ENCODE assay signal across 8 cellular contexts in genomic region chr2:97589598-97590510, GRCh38. TPM values are rescaled to one million over a fixed set of nuclear protein-coding genes. Genes with fewer than 3 reads are reported as not detected.
DNase-seq lines count a peak whose midpoint lies in the region; ATAC-seq, FAIRE-seq and TF ChIP-seq lines count a peak whose summit lies in the region.
"Not testable (repeated sequence)": the region's sequence is repeated elsewhere in the genome, so short reads cannot be mapped to it uniquely, and the experiment has no call there.

TSS of gene ANKRD36B (minus strand) at chr2:97589877. CDS start at chr2:97589685, 192 bp downstream.

- POLR2A ChIA-PET in MCF 10A (lab: Yijun Ruan, JAX), result interaction anchor here (2.3 to 2.9 kb wide), 3 partner anchors 56 to 108 kb away, joined by 17 to 41 read pairs (median 31); partner anchors contain the start of genes ACTR1B and COX5B

- H3K27ac Mint-ChIP-seq in MCF 10A (ENCODE audit: low read depth, unreplicated experiment), result peak within 1 kb of the TSS; percentile 80
- H3K27ac Mint-ChIP-seq in stimulated activated naive CD8-positive, alpha-beta T cell treated with anti-CD3 and anti-CD28 coated beads, Interleukin-15, amount 100 ng/mL, for 72 hours, result peak within 1 kb of the TSS; percentile 97 to 99

- H3K36me3 Mint-ChIP-seq in MCF 10A (ENCODE audit: insufficient read depth, unreplicated experiment), result not testable (repeated sequence)

- H3K4me1 ChIP-seq in right atrium auricular region, pancreas: not testable (repeated sequence)

- peak; percentile 75 for DNase-seq in Daoy (ENCODE audit: low read depth)
- DNase-seq in HT1080 (ENCODE audit: low read depth), result peak; percentile 36
- DNase-seq in activated CD4-positive, alpha-beta T cell treated with anti-CD3 and anti-CD28 coated beads for 1 hour, result peak; percentile 58
- peak; percentile 69 for DNase-seq in MCF 10A (ENCODE audit: unreplicated experiment)
- DNase-seq in right atrium auricular region (ENCODE audit: low spot score), result peak; percentile 70
- peak; percentile 61 to 93 (median 76) for DNase-seq in pancreas
- peak; percentile 66 to 80 for DNase-seq in stimulated activated naive CD8-positive, alpha-beta T cell treated with anti-CD3 and anti-CD28 coated beads, Interleukin-15, amount 100 ng/mL, for 72 hours

- H3K4me3 Mint-ChIP-seq in MCF 10A (ENCODE audit: unreplicated experiment), result peak within 1 kb of the TSS; percentile 93
- peak within 1 kb of the TSS; percentile 99 for H3K4me3 Mint-ChIP-seq in stimulated activated naive CD8-positive, alpha-beta T cell treated with anti-CD3 and anti-CD28 coated beads, Interleukin-15, amount 100 ng/mL, for 72 hours

- H3K36me3 ChIP-seq in right atrium auricular region, pancreas: not testable (repeated sequence)

- TF ChIP-seq CTCF in MCF 10A (IDR thresholded peaks at IDR 0.05; ENCODE audit: unreplicated experiment); right atrium auricular region (IDR thresholded peaks at IDR 0.05); pancreas (IDR thresholded peaks at IDR 0.05): not testable (repeated sequence)

- intact Hi-C loops in MCF 10A (cut with micrococcal nuclease) (loop anchor here (1.0 kb wide), 1 partner anchor 107 kb away; no protein-coding TSS in a partner anchor), pancreas (cut with DNase I) (loop anchor here (10.0 kb wide), 1 partner anchor 105 kb away; no protein-coding TSS in a partner anchor)

- FAIRE-seq in pancreas (lab: Jason Lieb, UNC), result not testable (repeated sequence)

- peak within 1 kb of the TSS; percentile 90 to 95 for H3K27ac ChIP-seq in right atrium auricular region
- H3K27ac ChIP-seq in pancreas, result peak within 1 kb of the TSS; percentile 89 to 94 (median 92)

- CTCF ChIA-PET in MCF 10A (lab: Yijun Ruan, JAX), result interaction anchor here (0.6 to 3.5 kb wide), 17 partner anchors 11 to 1283 kb away, joined by 3 to 102 read pairs (median 4); partner anchors contain the start of genes C2orf92 and COX5B

- not testable (repeated sequence) for H3K4me1 Mint-ChIP-seq in MCF 10A (ENCODE audit: insufficient read depth, unreplicated experiment); stimulated activated naive CD8-positive, alpha-beta T cell treated with anti-CD3 and anti-CD28 coated beads, Interleukin-15, amount 100 ng/mL, for 72 hours

- not testable (repeated sequence) for H3K9me3 Mint-ChIP-seq in MCF 10A (ENCODE audit: unreplicated experiment); stimulated activated naive CD8-positive, alpha-beta T cell treated with anti-CD3 and anti-CD28 coated beads, Interleukin-15, amount 100 ng/mL, for 72 hours

- WGBS in pancreas, 2 donors, result 0% methylated on average over 34 to 47 of the region's 90 CpGs

- H3K4me3 ChIP-seq in right atrium auricular region (peak within 1 kb of the TSS; percentile 44 to 67), pancreas (peak within 1 kb of the TSS; percentile 31 to 59 (median 56))

- not testable (repeated sequence) for H3K27me3 Mint-ChIP-seq in MCF 10A (ENCODE audit: insufficient read depth, unreplicated experiment)
- peaks cover 11% of the 10 kb centered on the region for H3K27me3 Mint-ChIP-seq in stimulated activated naive CD8-positive, alpha-beta T cell treated with anti-CD3 and anti-CD28 coated beads, Interleukin-15, amount 100 ng/mL, for 72 hours

- ATAC-seq in GM21723 (IDR thresholded peaks at IDR 0.05; ENCODE audit: unreplicated experiment) (peak; percentile 79), pancreas (peak; percentile 74 to 87 (median 84))
- ATAC-seq in stimulated activated naive CD8-positive, alpha-beta T cell treated with anti-CD3 and anti-CD28 coated beads, Interleukin-15, amount 100 ng/mL, for 72 hours, result peak; percentile 79

- H3K27me3 ChIP-seq in right atrium auricular region, pancreas: not testable (repeated sequence)

- not testable (repeated sequence) for BruUV-seq in MCF 10A (replicated peaks; lab: Mats Ljungman, UMichigan)

- H3K9me3 ChIP-seq in right atrium auricular region, pancreas: not testable (repeated sequence)

RNA-seq across cellular contexts. Expression of gene ANKRD36B, which starts in this region (rescaled TPM):
- total RNA-seq in Daoy (2014; rRNA removed; shearing (Covaris generic)), result 6.1 and 8.6 TPM in 2 replicates
- total RNA-seq in HT1080 (2014; rRNA removed; shearing (Covaris generic)), result 2.5 and 5.3 TPM in 2 replicates
- 1.2 and 1.3 TPM in 2 replicates for polyA plus RNA-seq in HT1080 (2015; cell fraction: cytosol; rRNA removed)
- polyA plus RNA-seq in HT1080 (2015; cell fraction: nucleus; rRNA removed), result 16.8 and 20.2 TPM in 2 replicates
- total RNA-seq in MCF 10A (2022), result 21.5 and 32.3 TPM in 2 replicates
- total RNA-seq in right atrium auricular region, result 1 to 10 TPM; 4.6 to 9.6 TPM
- total RNA-seq in pancreas, result 10 to 100 TPM in 5 of 6 donors, 1 to 10 TPM in 1; 6.3 to 15.6 (median 13.3) TPM
- polyA plus RNA-seq in pancreas, result 10 to 100 TPM; 35.6 to 45.9 TPM

Comparison
In these comparisons a context has a peak if more than half of its experiments do, and no peak if none do; other contexts are left out.
1. Peak in every context shown above with its lines: DNase-seq, ATAC-seq, H3K4me3 ChIP-seq and H3K27ac ChIP-seq.